Comparison of ENCODE assay signal across 8 cellular contexts in genomic region chr11:129750343-129751292, GRCh38.
DNase-seq lines count a peak whose midpoint lies in the region; ATAC-seq, FAIRE-seq and TF ChIP-seq lines count a peak whose summit lies in the region.

No MANE protein-coding gene starts in this region.

- in situ Hi-C loops in HepG2 (cut with HindIII; ENCODE audit: extremely low pct_ligation_motif_present, low pct_unique_long_range_greater_than_20kb) = no loop called here

- no TSS peak for BruUV-seq in HepG2 (replicated peaks; lab: Mats Ljungman, UMichigan)

- peak; percentile 81 for FAIRE-seq in HepG2 (lab: Jason Lieb, UNC)

- H3K79me2 ChIP-seq in HepG2 (ENCODE audit: insufficient read depth, low read length) = no peaks in the 10 kb centered on the region

- peak; percentile 32 for DNase-seq in AG09319 (ENCODE audit: extremely low read depth, low read depth)
- DNase-seq in NCI-H2227 treated with DMSO at 0.1 percent for 48 hours (lab: John Stamatoyannopoulos, UW) = peak; percentile 34
- peak; percentile 83 for DNase-seq in activated CD4-positive, alpha-beta T cell treated with anti-CD3 and anti-CD28 coated beads for 48 hours
- DNase-seq in colonic mucosa = peak; percentile 74
- DNase-seq in HepG2 (ENCODE audit: low spot score) = peak; percentile 56
- DNase-seq in stimulated activated CD4-positive, alpha-beta T cell treated with anti-CD3 and anti-CD28 coated beads, Interleukin-4, amount 100 ng/mL, for 4 hours = peak; percentile 67 to 80

- ATAC-seq in GM18861 (IDR thresholded peaks at IDR 0.05; ENCODE audit: unreplicated experiment) (peak; percentile 80), HG03095 (IDR thresholded peaks at IDR 0.05; ENCODE audit: unreplicated experiment) (peak; percentile 90), HepG2 (peak; percentile 98)

- TF ChIP-seq POLR2A in HepG2 (IDR thresholded peaks at IDR 0.05; ENCODE audit: insufficient read depth in 1 of 2, low read depth in 2 of 2, low read length in 2 of 2) = no peak

- H3K27ac ChIP-seq in colonic mucosa = no peak overlapping the region
- no peak overlapping the region for H3K27ac ChIP-seq in HepG2 (ENCODE audit: extremely low read length, insufficient read depth, low read length)

- H3K4me1 ChIP-seq in colonic mucosa (no peaks in the 10 kb centered on the region), HepG2 (ENCODE audit: insufficient read depth, low read length) (peaks cover 6% of the 10 kb centered on the region)

- 15% methylated on average over 16 of the region's 57 CpGs for WGBS in HepG2 (ENCODE audit: low lambda C conversion rate)

- H2AFZ ChIP-seq in HepG2 (ENCODE audit: low read length) = no peak overlapping the region

- H3K9me3 ChIP-seq in colonic mucosa (no peaks in the 10 kb centered on the region), HepG2 (ENCODE audit: low read length) (no peaks in the 10 kb centered on the region)

- no peak overlapping the region for H3K9ac ChIP-seq in colonic mucosa (ENCODE audit: low read depth in 2 of 2, low read length in 2 of 2)
- H3K9ac ChIP-seq in HepG2 (ENCODE audit: insufficient read depth, low read depth, low read length) = no peak overlapping the region

- CTCF ChIA-PET in HepG2 (lab: Yijun Ruan, JAX; ENCODE audit: low intra/inter-chr PET ratio, low total read pairs) = interaction anchor here (1.1 to 7.6 kb wide), 7 partner anchors 55 to 866 kb away, joined by 3 to 122 read pairs (median 8); partner anchors contain the start of gene BARX2

- TF ChIP-seq EP300 in HepG2 (IDR thresholded peaks at IDR 0.05; ENCODE audit: low read depth in 2 of 2, low read length in 2 of 2) (no peak), HepG2 (CRISPR knock-in tag; IDR thresholded peaks at IDR 0.05; ENCODE audit: borderline replicate concordance) (no peak)

- H4K20me1 ChIP-seq in HepG2 (ENCODE audit: insufficient read depth, low read length) = no peaks in the 10 kb centered on the region; the same call in 1 of the 2 replicates

- H3K4me3 ChIP-seq in colonic mucosa (peak overlapping the region; percentile 23), HepG2 (replicated peaks in 1 of 3; ENCODE audit: insufficient read depth in 1 of 3, low read depth in 2 of 3, low read length in 3 of 3) (peak overlapping the region; percentile 11 to 62 (median 34); a peak in 2 of 6 replicates)

- peak; percentile 83 for TF ChIP-seq CTCF in AG09319 (IDR thresholded peaks at IDR 0.05; ENCODE audit: low read depth, low read length)
- peak; percentile 99 for TF ChIP-seq CTCF in colonic mucosa (IDR thresholded peaks at IDR 0.05)
- peak; percentile 96 for TF ChIP-seq CTCF in HepG2 (CRISPR knock-in tag; IDR thresholded peaks at IDR 0.05)

- H3K4me2 ChIP-seq in HepG2 (ENCODE audit: low read depth, low read length) = peak overlapping the region; percentile 89

- POLR2A ChIA-PET in HepG2 (lab: Yijun Ruan, JAX) = no interaction called here

- H3K27me3 ChIP-seq in colonic mucosa = peaks cover 2% of the 10 kb centered on the region
- peaks cover 2 to 25% of the 10 kb centered on the region in 2 experiments; a peak in 3 of 5 replicates for H3K27me3 ChIP-seq in HepG2 (ENCODE audit: control insufficient read depth in 1 of 2, insufficient read depth in 2 of 2, low read length in 2 of 2)

- peak; percentile 97 for TF ChIP-seq RAD21 in HepG2 (CRISPR knock-in tag; IDR thresholded peaks at IDR 0.05)

- H3K36me3 ChIP-seq in colonic mucosa (no peaks in the 10 kb centered on the region), HepG2 (replicated peaks in 1 of 2; ENCODE audit: control insufficient read depth in 1 of 2, insufficient read depth in 2 of 2, low read length in 2 of 2) (no peaks in the 10 kb centered on the region)

- intact Hi-C loops in colonic mucosa (cut with DNase I) (loop anchor here (2.0 to 5.0 kb wide), 3 partner anchors 54 to 628 kb away; no protein-coding TSS in a partner anchor), HepG2 (cut with micrococcal nuclease; ENCODE audit: unreplicated experiment) (loop anchor here (1.0 to 5.0 kb wide), 3 partner anchors 56 to 386 kb away; partner anchors contain the start of gene BARX2)

TF ChIP-seq in HepG2, 621 proteins besides CTCF, POLR2A, EP300 and RAD21 (continues in another document):
- peak; percentile 64; the same call in 1 of the 2 replicates for TF ChIP-seq ZBTB38 (CRISPR knock-in tag; IDR thresholded peaks at IDR 0.05)
- TF ChIP-seq ZNF33B (CRISPR knock-in tag; IDR thresholded peaks at IDR 0.05) = 0 out of 2 replicates have a peak, but pooled peaks have one; percentile 55
- TF ChIP-seq CEBPG (CRISPR knock-in tag; IDR thresholded peaks at IDR 0.05) = 0 out of 2 replicates have a peak, but pooled peaks have one; percentile 15
- peak; percentile 71 for TF ChIP-seq TFDP2 (CRISPR knock-in tag; IDR thresholded peaks at IDR 0.05)
- TF ChIP-seq THAP11 (CRISPR knock-in tag; IDR thresholded peaks at IDR 0.05) = peak; percentile 64
- TF ChIP-seq TOPORS (CRISPR knock-in tag; IDR thresholded peaks at IDR 0.05) = peak; percentile 68; the same call in 1 of the 2 replicates
- TF ChIP-seq ZNF788 (CRISPR knock-in tag; IDR thresholded peaks at IDR 0.05; ENCODE audit: borderline replicate concordance) = peak; percentile 54; the same call in 1 of the 2 replicates
- TF ChIP-seq ZSCAN31 (CRISPR knock-in tag; IDR thresholded peaks at IDR 0.05; ENCODE audit: low read depth) = peak; percentile 87
- no peak for TF ChIP-seq AFF4 (CRISPR knock-in tag; IDR thresholded peaks at IDR 0.05)
- TF ChIP-seq ZNF513 (CRISPR knock-in tag; conservative IDR thresholded peaks at IDR 0.05) = 0 out of 2 replicates have a peak, but pooled peaks have one; percentile 10
- TF ChIP-seq ZNF580 (CRISPR knock-in tag; IDR thresholded peaks at IDR 0.05; ENCODE audit: borderline replicate concordance, low read depth) = 0 out of 2 replicates have a peak, but pooled peaks have one; percentile 58
- TF ChIP-seq ZNF124 (CRISPR knock-in tag; IDR thresholded peaks at IDR 0.05) = peak; percentile 73; the same call in 1 of the 2 replicates
- 0 out of 2 replicates have a peak, but pooled peaks have one; percentile 30 for TF ChIP-seq RNF2 (conservative IDR thresholded peaks at IDR 0.05; ENCODE audit: low read depth)
- 0 out of 2 replicates have a peak, but pooled peaks have one; percentile 48 for TF ChIP-seq EED (CRISPR knock-in tag; IDR thresholded peaks at IDR 0.05)
- peak; percentile 57; the same call in 1 of the 2 replicates for TF ChIP-seq RFXAP (CRISPR knock-in tag; IDR thresholded peaks at IDR 0.05; ENCODE audit: borderline replicate concordance)

Comparison
In these comparisons a context has a peak if more than half of its experiments do, and no peak if none do; other contexts are left out.
1. DNase-seq: peak in every context shown above with its lines; median percentile 83 in activated CD4-positive, alpha-beta T cell treated with anti-CD3 and anti-CD28 coated beads for 48 hours; 74 in colonic mucosa; 74 in stimulated activated CD4-positive, alpha-beta T cell treated with anti-CD3 and anti-CD28 coated beads, Interleukin-4, amount 100 ng/mL, for 4 hours; 56 in HepG2; 34 in NCI-H2227 treated with DMSO at 0.1 percent for 48 hours; 32 in AG09319.